In genomic region chr2:232348936-232349335, GRCh38 we compare ENCODE assay signal across 16 cellular contexts. TPM values are rescaled to one million over a fixed set of nuclear protein-coding genes. Genes with fewer than 3 reads are reported as not detected.
DNase-seq lines count a peak whose midpoint lies in the region; FAIRE-seq and TF ChIP-seq lines count a peak whose summit lies in the region.
"Had no signal": no experiment of that assay in that cellular context is flagged by ENCODE, and none has a peak within 500 bp of the region (broad histone marks: within the 10 kb centered on the region; RNA-seq: fewer than 3 reads in every experiment).

No MANE protein-coding gene starts in this region.

- CTCF ChIA-PET in PC-9 (lab: Charles Lee) = no interaction called here

- peak overlapping the region in 1 of 2 donors; percentile 26 for H3K4me3 Mint-ChIP-seq in CD14-positive monocyte
- H3K4me3 Mint-ChIP-seq: immature natural killer cell; naive B cell; T-helper 1 cell treated with Interleukin-12 subunit alpha and Interleukin-12 subunit beta and Interleukin-4 antibody, amounts not matched to agents 30 μg/mL and 1 μg/mL, for 36 hours had no signal

- FAIRE-seq in kidney (lab: Jason Lieb, UNC) = no peak

- no peak overlapping the region for H3K4me3 ChIP-seq in PC-9
- no peak overlapping the region for H3K4me3 ChIP-seq in kidney (ENCODE audit: low read length in 2 of 2)
- H3K4me3 ChIP-seq in hepatocyte = no peak overlapping the region

- intact Hi-C loops in CD14-positive monocyte (cut with micrococcal nuclease) (no loop called here), PC-9 (cut with micrococcal nuclease; ENCODE audit: unreplicated experiment) (no loop called here), kidney (cut with DNase I) (no loop called here)

- H3K9me3 Mint-ChIP-seq in CD14-positive monocyte = peaks cover 0 to 4% (median 0%) of the 10 kb centered on the region in 7 donors
- H3K9me3 Mint-ChIP-seq: T-helper 1 cell treated with Interleukin-12 subunit alpha and Interleukin-12 subunit beta and Interleukin-4 antibody, amounts not matched to agents 30 μg/mL and 1 μg/mL, for 36 hours had no signal

- peaks cover 43 to 76% (median 45%) of the 10 kb centered on the region in 3 donors for H3K27me3 Mint-ChIP-seq in CD14-positive monocyte (ENCODE audit: low read depth in 3 of 3)

- no peaks in the 10 kb centered on the region for H3K36me3 Mint-ChIP-seq in CD14-positive monocyte
- H3K36me3 Mint-ChIP-seq: IgD-negative memory B cell had no signal

- DNase-seq in A172 (ENCODE audit: low spot score) (peak; percentile 66), CD14-positive monocyte (ENCODE audit: low spot score) (peak; percentile 30), PC-9 (peak; percentile 56 to 62), kidney (peak; percentile 50), hepatocyte (ENCODE audit: low spot score) (no peak), retina (no peak)
- no peak for DNase-seq in activated CD4-positive, alpha-beta T cell treated with anti-CD3 and anti-CD28 coated beads, Interleukin-2, amount 50 U/mL, for 48 hours
- DNase-seq: amygdala, immature natural killer cell, naive B cell, NCI-H2081 treated with DMSO at 0.1 percent for 48 hours had no signal

- WGBS in hepatocyte (ENCODE audit: low lambda C conversion rate, missing lambda C conversion rate) = 68% methylated on average over 6 of the region's 6 CpGs

- H3K4me1 ChIP-seq in PC-9 (replicated peaks; ENCODE audit: insufficient read depth) (peaks cover 8% of the 10 kb centered on the region; the same call in 1 of the 2 replicates), kidney (ENCODE audit: control insufficient read depth in 1 of 2, insufficient read depth in 1 of 2, low read depth in 1 of 2, low read length in 2 of 2) (peaks cover 0 to 4% of the 10 kb centered on the region in 2 donors), hepatocyte (ENCODE audit: insufficient read depth) (no peaks in the 10 kb centered on the region)
- H3K4me1 ChIP-seq: Caco-2 had no signal

- H3K27ac ChIP-seq in PC-9 (peak overlapping the region; percentile 45; the same call in 1 of the 2 replicates), kidney (ENCODE audit: low read depth in 2 of 2, low read length in 2 of 2) (no peak overlapping the region), hepatocyte (no peak overlapping the region)

- H2AFZ ChIP-seq in PC-9 = no peak overlapping the region
- no peak overlapping the region for H2AFZ ChIP-seq in hepatocyte

- H3K9me3 ChIP-seq in PC-9 (ENCODE audit: insufficient read depth, low read depth) (no peaks in the 10 kb centered on the region), kidney (ENCODE audit: control insufficient read depth in 1 of 2, low read length in 2 of 2) (no peaks in the 10 kb centered on the region), hepatocyte (ENCODE audit: low read depth) (no peaks in the 10 kb centered on the region)
- H3K9me3 ChIP-seq: Caco-2 had no signal

- H3K79me2 ChIP-seq in PC-9 (ENCODE audit: low read depth) (no peaks in the 10 kb centered on the region), hepatocyte (no peaks in the 10 kb centered on the region)

- H3K27me3 ChIP-seq in PC-9 (ENCODE audit: insufficient read depth, low read depth) = no peaks in the 10 kb centered on the region
- H3K27me3 ChIP-seq in hepatocyte = no peaks in the 10 kb centered on the region

- H3K36me3 ChIP-seq in PC-9 (ENCODE audit: low read depth) (no peaks in the 10 kb centered on the region), kidney (ENCODE audit: control insufficient read depth in 1 of 2, insufficient read depth in 2 of 2, low read length in 2 of 2) (no peaks in the 10 kb centered on the region), hepatocyte (replicated peaks; ENCODE audit: insufficient read depth, low read depth) (no peaks in the 10 kb centered on the region)

- H3F3A ChIP-seq in PC-9 (ENCODE audit: insufficient read depth, low read depth) = no peaks in the 10 kb centered on the region

- H3K27ac Mint-ChIP-seq in CD14-positive monocyte = no peak overlapping the region
- H3K27ac Mint-ChIP-seq: IgD-negative memory B cell; immature natural killer cell; naive B cell; T-helper 1 cell treated with Interleukin-12 subunit alpha and Interleukin-12 subunit beta and Interleukin-4 antibody, amounts not matched to agents 30 μg/mL and 1 μg/mL, for 36 hours had no signal

- H3K9ac ChIP-seq in kidney (ENCODE audit: low read length in 2 of 2) = no peak overlapping the region

- no peaks in the 10 kb centered on the region for H4K20me1 ChIP-seq in PC-9 (ENCODE audit: insufficient read depth)
- H4K20me1 ChIP-seq in hepatocyte (ENCODE audit: insufficient read depth, poor library complexity, severe bottlenecking) = no peaks in the 10 kb centered on the region

- POLR2A ChIA-PET in PC-9 (lab: Charles Lee; ENCODE audit: unreplicated experiment) = no interaction called here

- H3K9me2 ChIP-seq in PC-9 (ENCODE audit: insufficient read depth) (no peaks in the 10 kb centered on the region), hepatocyte (replicated peaks; ENCODE audit: insufficient read depth) (no peaks in the 10 kb centered on the region)

- no peaks in the 10 kb centered on the region for H3K4me1 Mint-ChIP-seq in CD14-positive monocyte

- BruUV-seq in PC-9 (replicated peaks; lab: Mats Ljungman, UMichigan) = no TSS peak

- TF ChIP-seq CTCF in CD14-positive monocyte (IDR thresholded peaks at IDR 0.05) (no peak), PC-9 (conservative IDR thresholded peaks at IDR 0.05) (no peak), kidney (IDR thresholded peaks at IDR 0.05; ENCODE audit: borderline replicate concordance, extremely low read depth, insufficient read depth) (no peak), hepatocyte (IDR thresholded peaks at IDR 0.05; ENCODE audit: poor library complexity) (no peak)

- H3K4me2 ChIP-seq in PC-9 = no peak overlapping the region
- no peak overlapping the region for H3K4me2 ChIP-seq in hepatocyte

RNA-seq across cellular contexts. Expression of gene ALPP, which starts 29.6 kb away (rescaled TPM):
- total RNA-seq in A172 (2014; rRNA removed; shearing (Covaris generic)) = 0.84 and 2.1 TPM in 2 replicates
- polyA plus RNA-seq in CD14-positive monocyte (not detected), kidney (ENCODE audit: insufficient read depth, low read depth, low replicate concordance) (not detected), hepatocyte (1.2 and 1.3 TPM in 2 replicates)
- total RNA-seq in PC-9 (2021) (47.5 and 57.8 TPM in 2 replicates), kidney (not detected), hepatocyte (6.5 and 8.7 TPM in 2 replicates)
- total RNA-seq: renal cortical epithelial cell, subcutaneous adipose tissue had no signal
- polyA plus RNA-seq: IgD-negative memory B cell, immature natural killer cell had no signal

RNA-seq across cellular contexts. Expression of gene ALPG, which starts 57.7 kb away (rescaled TPM):
- total RNA-seq in A172 (2014; rRNA removed; shearing (Covaris generic)) = 0.12 TPM in 1 of 2 replicates, not detected in the other
- not detected for polyA plus RNA-seq in CD14-positive monocyte
- total RNA-seq in PC-9 (2021) = 0.76 and 1.2 TPM in 2 replicates
- total RNA-seq in kidney = not detected
- not detected for polyA plus RNA-seq in kidney (ENCODE audit: insufficient read depth, low read depth, low replicate concordance)
- 0.16 and 1.5 TPM in 2 replicates for total RNA-seq in hepatocyte
- 0.08 and 0.86 TPM in 2 replicates for polyA plus RNA-seq in hepatocyte
- total RNA-seq: renal cortical epithelial cell, subcutaneous adipose tissue had no signal
- polyA plus RNA-seq: IgD-negative memory B cell, immature natural killer cell had no signal

Comparison
In these comparisons a context has a peak if more than half of its experiments do, and no peak if none do; other contexts are left out.
1. DNase-seq: peak in A172 (single experiment), CD14-positive monocyte (single experiment), PC-9 (2 of 2) and kidney (single experiment); none in hepatocyte (single experiment), retina (single experiment) and activated CD4-positive, alpha-beta T cell treated with anti-CD3 and anti-CD28 coated beads, Interleukin-2, amount 50 U/mL, for 48 hours (0 of 2).